Comparison of ENCODE assay signal across 9 cellular contexts in genomic region chr14:75430106-75430505, GRCh38. TPM values are rescaled to one million over a fixed set of nuclear protein-coding genes. Genes with fewer than 3 reads are reported as not detected.
A peak's percentile ranks its signal among the peaks of the same experiment; 100 is the strongest.
DNase-seq lines count a peak whose midpoint lies in the region; ATAC-seq and TF ChIP-seq lines count a peak whose summit lies in the region.
"Had no signal": no experiment of that assay in that cellular context is flagged by ENCODE, and none has a peak within 500 bp of the region (broad histone marks: within the 10 kb centered on the region; RNA-seq: fewer than 3 reads in every experiment).

No MANE protein-coding gene starts in this region.

- peaks cover 23% of the 10 kb centered on the region for H3K36me3 Mint-ChIP-seq in nephron progenitor cell (ENCODE audit: low read depth)
- H3K36me3 Mint-ChIP-seq in activated CD4-positive, alpha-beta T cell treated with anti-CD3 and anti-CD28 coated beads for 36 hours (ENCODE audit: low read depth) = no peaks in the 10 kb centered on the region
- H3K36me3 Mint-ChIP-seq: activated naive CD8-positive, alpha-beta T cell had no signal

- no peak for ATAC-seq in activated CD4-positive, alpha-beta T cell treated with anti-CD3 and anti-CD28 coated beads for 36 hours
- no peak for ATAC-seq in HG02759 (IDR thresholded peaks at IDR 0.05; ENCODE audit: unreplicated experiment)

- H3K4me3 Mint-ChIP-seq in nephron progenitor cell = peak overlapping the region; percentile 83
- no peak overlapping the region for H3K4me3 Mint-ChIP-seq in activated CD4-positive, alpha-beta T cell treated with anti-CD3 and anti-CD28 coated beads for 36 hours

- TF ChIP-seq CTCF in fibroblast of pulmonary artery (IDR thresholded peaks at IDR 0.05; ENCODE audit: low read length, missing control alignments) = no peak
- TF ChIP-seq CTCF in nephron progenitor cell (IDR thresholded peaks at IDR 0.05) = no peak

- CTCF ChIA-PET in activated CD4-positive, alpha-beta T cell treated with anti-CD3 and anti-CD28 coated beads for 36 hours (lab: Charles Lee) = interaction anchor here (1.0 to 1.2 kb wide), 4 partner anchors 11 to 122 kb away, joined by 3 to 5 read pairs (median 4); no protein-coding TSS in a partner anchor

- peak overlapping the region; percentile 25 for H3K27ac Mint-ChIP-seq in nephron progenitor cell
- H3K27ac Mint-ChIP-seq in activated CD4-positive, alpha-beta T cell treated with anti-CD3 and anti-CD28 coated beads for 36 hours = no peak overlapping the region
- H3K27ac Mint-ChIP-seq: activated naive CD8-positive, alpha-beta T cell had no signal

- peaks cover 73% of the 10 kb centered on the region for H3K4me1 Mint-ChIP-seq in nephron progenitor cell
- peaks cover 19% of the 10 kb centered on the region for H3K4me1 Mint-ChIP-seq in activated CD4-positive, alpha-beta T cell treated with anti-CD3 and anti-CD28 coated beads for 36 hours

- no peaks in the 10 kb centered on the region for H3K9me3 Mint-ChIP-seq in nephron progenitor cell
- no peaks in the 10 kb centered on the region for H3K9me3 Mint-ChIP-seq in activated CD4-positive, alpha-beta T cell treated with anti-CD3 and anti-CD28 coated beads for 36 hours (ENCODE audit: low read depth)

- H3K4me3 ChIP-seq in SK-N-MC (peak overlapping the region; percentile 90), fibroblast of pulmonary artery (replicated peaks; ENCODE audit: low read depth, low read length) (peak overlapping the region; percentile 75)

- H3K27ac ChIP-seq in SK-N-MC = peak overlapping the region; percentile 39; the same call in 1 of the 2 replicates

- peaks cover 4% of the 10 kb centered on the region for H3K27me3 Mint-ChIP-seq in nephron progenitor cell (ENCODE audit: low read depth, poor library complexity)
- peaks cover 11% of the 10 kb centered on the region for H3K27me3 Mint-ChIP-seq in activated CD4-positive, alpha-beta T cell treated with anti-CD3 and anti-CD28 coated beads for 36 hours

- H3K9ac ChIP-seq in SK-N-MC (ENCODE audit: insufficient read length) = peak overlapping the region; percentile 18

- peak; percentile 65 for DNase-seq in AG08396 (ENCODE audit: low spot score)
- no peak for DNase-seq in SK-N-MC (ENCODE audit: low read depth, low spot score)
- peak; percentile 73 for DNase-seq in fibroblast of pulmonary artery (ENCODE audit: low read depth)
- no peak for DNase-seq in nephron progenitor cell
- no peak for DNase-seq in activated CD4-positive, alpha-beta T cell treated with anti-CD3 and anti-CD28 coated beads for 36 hours
- no peak for DNase-seq in NCI-H1105 treated with DMSO at 0.1 percent for 48 hours (lab: John Stamatoyannopoulos, UW)
- DNase-seq in activated naive CD4-positive, alpha-beta T cell treated with Interleukin-2 at 50 U/mL for 16 hours = no peak

- H3K9me3 ChIP-seq in SK-N-MC (ENCODE audit: low read depth, low read length) = no peaks in the 10 kb centered on the region

- intact Hi-C loops in activated CD4-positive, alpha-beta T cell treated with anti-CD3 and anti-CD28 coated beads for 36 hours (cut with DNase I, micrococcal nuclease) = no loop called here

- POLR2A ChIA-PET in activated CD4-positive, alpha-beta T cell treated with anti-CD3 and anti-CD28 coated beads for 36 hours (lab: Charles Lee) = no interaction called here

- peaks cover 35% of the 10 kb centered on the region; the same call in 1 of the 2 replicates for H3K36me3 ChIP-seq in SK-N-MC (ENCODE audit: insufficient read depth, low read length)

RNA-seq across cellular contexts. Expression of gene JDP2, which starts 2.3 kb away (rescaled TPM):
- 1 to 10 TPM; 2.4 to 2.6 TPM for total RNA-seq in activated CD4-positive, alpha-beta T cell treated with anti-CD3 and anti-CD28 coated beads for 36 hours

Comparison
In these comparisons a context has a peak if more than half of its experiments do, and no peak if none do; other contexts are left out.
1. DNase-seq: peak in AG08396 (single experiment) and fibroblast of pulmonary artery (single experiment); none in SK-N-MC (single experiment), nephron progenitor cell (single experiment), activated CD4-positive, alpha-beta T cell treated with anti-CD3 and anti-CD28 coated beads for 36 hours (single experiment), NCI-H1105 treated with DMSO at 0.1 percent for 48 hours (single experiment) and activated naive CD4-positive, alpha-beta T cell treated with Interleukin-2 at 50 U/mL for 16 hours (single experiment).